ENCODE assay signal across 12 cellular contexts in genomic region chr12:10031771-10032175, GRCh38. TPM values are rescaled to one million over a fixed set of nuclear protein-coding genes. Genes with fewer than 3 reads are reported as not detected.
DNase-seq lines count a peak whose midpoint lies in the region; ATAC-seq, FAIRE-seq and TF ChIP-seq lines count a peak whose summit lies in the region.
"Had no signal": no experiment of that assay in that cellular context is flagged by ENCODE, and none has a peak within 500 bp of the region (broad histone marks: within the 10 kb centered on the region; RNA-seq: fewer than 3 reads in every experiment).

No MANE protein-coding gene starts in this region.

- peak overlapping the region; percentile 36 for H3K4me2 ChIP-seq in A549

- no peak for TF ChIP-seq CTCF in A549 (IDR thresholded peaks at IDR 0.05)
- TF ChIP-seq CTCF in HFF-Myc (IDR thresholded peaks at IDR 0.05; ENCODE audit: low read depth, low read length, missing control alignments) = no peak
- no peak for TF ChIP-seq CTCF in astrocyte of the spinal cord (IDR thresholded peaks at IDR 0.05; ENCODE audit: low read depth, low read length)

- TF ChIP-seq RAD21 in A549 (conservative IDR thresholded peaks at IDR 0.05 in 1 of 2, IDR thresholded peaks at IDR 0.05 in 1 of 2) = no peak

- WGBS in A549 (ENCODE audit: missing lambda C conversion rate) = 36% methylated on average over 5 of the region's 5 CpGs
- no CpG with 5 or more reads among the region's 5 CpGs for WGBS in iPS DF 6.9 (ENCODE audit: insufficient coverage, insufficient read length)

- POLR2A ChIA-PET in A549 (lab: Yijun Ruan, JAX) = interaction anchor here (0.6 kb wide), 1 partner anchor 169 kb away, joined by 5 read pairs; no protein-coding TSS in a partner anchor

- no peak for TF ChIP-seq EP300 in A549 (IDR thresholded peaks at IDR 0.05)

- CTCF ChIA-PET in A549 (lab: Yijun Ruan, JAX) = interaction anchor here (0.8 to 1.4 kb wide), 4 partner anchors 22 to 234 kb away, joined by 3 to 5 read pairs (median 4); no protein-coding TSS in a partner anchor

- H3K36me3 ChIP-seq in iPS DF 6.9 (ENCODE audit: control insufficient read depth, insufficient read depth, low read length) = no peaks in the 10 kb centered on the region

- ATAC-seq in A549 (peak; percentile 76 to 87; a peak in 5 of 6 replicates), HG03135 (IDR thresholded peaks at IDR 0.05; ENCODE audit: unreplicated experiment) (no peak), HG03045 (IDR thresholded peaks at IDR 0.05; ENCODE audit: unreplicated experiment) (no peak)

- H3K4me1 ChIP-seq in A549 (peaks cover 13% of the 10 kb centered on the region; the same call in 2 of the 3 replicates), iPS DF 6.9 (ENCODE audit: control insufficient read depth, insufficient read depth, low read length) (no peaks in the 10 kb centered on the region; the same call in 1 of the 2 replicates)

- 0 out of 6 replicates have a peak overlapping the region, but pooled peaks of 1 of the 2 experiments have one; percentile 42 for H3K27ac ChIP-seq in A549
- no peak overlapping the region for H3K27ac ChIP-seq in iPS DF 6.9 (ENCODE audit: low read length)

- in situ Hi-C loops in astrocyte of the spinal cord (cut with HindIII; ENCODE audit: low sequenced_read_pairs) = no loop called here

- DNase-seq in A549 (ENCODE audit: low read depth in 1 of 2, low spot score in 1 of 2) (peak in 1 of 2 experiments; percentile 61), HFF-Myc (ENCODE audit: extremely low read depth, low read depth) (peak; percentile 37), astrocyte of the spinal cord (ENCODE audit: low read depth, low spot score) (peak; percentile 83), iPS DF 6.9 (ENCODE audit: low read depth, low spot score) (peak; percentile 39), HK-2 (ENCODE audit: unreplicated experiment) (no peak), germinal center (ENCODE audit: low spot score) (no peak)
- DNase-seq: ACHN; activated T-cell treated with anti-CD3 and anti-CD28 coated beads for 4 hours; NCI-H1105 treated with DMSO at 0.1 percent for 48 hours; stimulated activated CD4-positive, alpha-beta T cell treated with anti-CD3 and anti-CD28 coated beads, Interleukin-4, amount 100 ng/mL, for 24 hours had no signal

- no peaks in the 10 kb centered on the region for H3K27me3 ChIP-seq in iPS DF 6.9 (ENCODE audit: control insufficient read depth, insufficient read depth, low read length)

- TF ChIP-seq POLR2A in A549 (IDR thresholded peaks at IDR 0.05; ENCODE audit: low read length) = no peak

- FAIRE-seq in A549 (lab: Jason Lieb, UNC) = no peak

- no peak overlapping the region for H3K4me3 ChIP-seq in A549
- no peak overlapping the region for H3K4me3 ChIP-seq in HFF-Myc (replicated peaks; ENCODE audit: low read depth, low read length)
- H3K4me3 ChIP-seq in astrocyte of the spinal cord (ENCODE audit: low read depth, low read length) = no peak overlapping the region
- H3K4me3 ChIP-seq in iPS DF 6.9 (ENCODE audit: low read length) = no peak overlapping the region

- H3K9me3 ChIP-seq in A549 (no peaks in the 10 kb centered on the region), iPS DF 6.9 (ENCODE audit: control insufficient read depth, insufficient read depth, low read length) (no peaks in the 10 kb centered on the region)

TF ChIP-seq in A549, 52 proteins besides CTCF, POLR2A, EP300 and RAD21:
- no peak for TF ChIP-seq NR3C1 (IDR thresholded peaks at IDR 0.05)
- no peak for TF ChIP-seq NFE2L2 (conservative IDR thresholded peaks at IDR 0.05; ENCODE audit: low read length)
- TF ChIP-seq NPAS2 (CRISPR knock-in tag; IDR thresholded peaks at IDR 0.05; ENCODE audit: borderline replicate concordance) = no peak
- TF ChIP-seq ELK1 (IDR thresholded peaks at IDR 0.05; ENCODE audit: low read depth, low read length) = no peak
- TF ChIP-seq JUNB (IDR thresholded peaks at IDR 0.05) = no peak
TF ChIP-seq in A549: peak in this region for 0.

RNA-seq across cellular contexts. Expression of gene CLEC9A, which starts 1.3 kb away (rescaled TPM):
- polyA plus RNA-seq in A549 (2011; rRNA removed) (not detected in 2 replicates), A549 (2017; fragmentation: RNase III; extraction: RNeasy Plus Mini Kit Qiagen cat#74134 plus additional on column Dnase treatment) (not detected in 3 replicates)
- polyA plus RNA-seq in A549 (2012; cell fraction: cytosol; rRNA removed) = not detected in 2 replicates
- polyA plus RNA-seq in A549 (2012; cell fraction: nucleus; rRNA removed) = not detected in 2 replicates
- not detected in 2 replicates for polyA minus RNA-seq in A549 (2011; rRNA and poly(A)+ RNA removed)

RNA-seq across cellular contexts. Expression of gene CLEC12B, which starts 21.3 kb away (rescaled TPM):
- polyA plus RNA-seq in A549 (2011; rRNA removed) (not detected in 2 replicates), A549 (2017; fragmentation: RNase III; extraction: RNeasy Plus Mini Kit Qiagen cat#74134 plus additional on column Dnase treatment) (not detected in 3 replicates)
- polyA plus RNA-seq in A549 (2012; cell fraction: cytosol; rRNA removed) = not detected in 2 replicates
- not detected in 2 replicates for polyA plus RNA-seq in A549 (2012; cell fraction: nucleus; rRNA removed)
- polyA minus RNA-seq in A549 (2011; rRNA and poly(A)+ RNA removed) = not detected in 2 replicates

RNA-seq across cellular contexts. Expression of gene CLEC1B, which starts 32.9 kb away (rescaled TPM):
- polyA plus RNA-seq in A549 (2011; rRNA removed) = not detected in 2 replicates
- polyA plus RNA-seq in A549 (2012; cell fraction: cytosol; rRNA removed) = not detected in 2 replicates
- not detected in 2 replicates for polyA plus RNA-seq in A549 (2012; cell fraction: nucleus; rRNA removed)
- not detected in 3 replicates for polyA plus RNA-seq in A549 (2017; fragmentation: RNase III; extraction: RNeasy Plus Mini Kit Qiagen cat#74134 plus additional on column Dnase treatment)
- polyA minus RNA-seq in A549 (2011; rRNA and poly(A)+ RNA removed) = not detected in 2 replicates

Comparison
In these comparisons a context has a peak if more than half of its experiments do, and no peak if none do; other contexts are left out.
1. ATAC-seq: peak in A549 (2 of 2); none in HG03135 (single experiment) and HG03045 (single experiment).
2. DNase-seq: peak in HFF-Myc (single experiment), astrocyte of the spinal cord (single experiment) and iPS DF 6.9 (single experiment); none in HK-2 (single experiment) and germinal center (single experiment).